In genomic region chr20:38745757-38746156, GRCh38 we compare ENCODE assay signal across 30 cellular contexts. TPM values are rescaled to one million over a fixed set of nuclear protein-coding genes. Genes with fewer than 3 reads are reported as not detected.
A peak's percentile ranks its signal among the peaks of the same experiment; 100 is the strongest.
DNase-seq lines count a peak whose midpoint lies in the region; ATAC-seq, FAIRE-seq and TF ChIP-seq lines count a peak whose summit lies in the region.
"Had no signal": no experiment of that assay in that cellular context is flagged by ENCODE, and none has a peak within 500 bp of the region (broad histone marks: within the 10 kb centered on the region; RNA-seq: fewer than 3 reads in every experiment).

No MANE protein-coding gene starts in this region.

- no peak overlapping the region for H2BK5ac ChIP-seq in IMR-90 (ENCODE audit: low read depth, low read length, poor library complexity, severe bottlenecking)
- no peak overlapping the region for H2BK5ac ChIP-seq in H1 (ENCODE audit: low read depth, low read length)

- H2AFZ ChIP-seq in IMR-90 (replicated peaks; ENCODE audit: low read length, poor library complexity) (no peak overlapping the region), H1 (ENCODE audit: low read length) (0 out of 2 replicates have a peak overlapping the region, but pooled peaks have one; percentile 11)
- H2AFZ ChIP-seq: GM23248, PC-9 had no signal

- no peaks in the 10 kb centered on the region; the same call in 1 of the 2 replicates for H4K20me1 ChIP-seq in IMR-90 (ENCODE audit: insufficient read depth, low read length)
- peaks cover 0 to 10% of the 10 kb centered on the region in 2 experiments for H4K20me1 ChIP-seq in H1 (replicated peaks in 1 of 2; ENCODE audit: control insufficient read depth in 1 of 2, insufficient read depth in 2 of 2, low read length in 2 of 2)

- TF ChIP-seq POLR2A in IMR-90 (IDR thresholded peaks at IDR 0.05; ENCODE audit: low read depth, low read length) (no peak), H1 (IDR thresholded peaks at IDR 0.05; ENCODE audit: control extremely low read depth in 1 of 2, low read depth in 2 of 2, low read length in 2 of 2) (no peak)

- H3K27ac ChIP-seq in IMR-90 (ENCODE audit: insufficient read depth, low read length) (no peak overlapping the region), RWPE2 (ENCODE audit: poor library complexity, severe bottlenecking) (no peak overlapping the region), H1 (ENCODE audit: low read depth, low read length) (no peak overlapping the region)
- H3K27ac ChIP-seq: GM23248, PC-9, RWPE1 had no signal

- dilution Hi-C loops in IMR-90 (cut with HindIII; ENCODE audit: low sequenced_read_pairs, unreplicated experiment): no loop called here

- H3K4me2 ChIP-seq in IMR-90 (ENCODE audit: low read depth, low read length) (no peak overlapping the region), H1 (ENCODE audit: insufficient read depth in 1 of 2, low read depth in 2 of 2, low read length in 2 of 2) (no peak overlapping the region)
- H3K4me2 ChIP-seq: PC-9 had no signal

- no peak overlapping the region for H2BK20ac ChIP-seq in IMR-90 (ENCODE audit: low read depth, low read length)
- no peak overlapping the region for H2BK20ac ChIP-seq in H1 (ENCODE audit: low read length)

- BruUV-seq in IMR-90 (replicated peaks; lab: Mats Ljungman, UMichigan): no TSS peak

- H3K9me1 ChIP-seq in IMR-90 (ENCODE audit: insufficient read depth, low read length): peaks cover 3% of the 10 kb centered on the region; the same call in 1 of the 2 replicates

- H3K4me1 ChIP-seq in IMR-90 (ENCODE audit: control insufficient read depth, insufficient read depth, low read length) (peaks cover 5% of the 10 kb centered on the region; the same call in 1 of the 2 replicates), RWPE2 (ENCODE audit: insufficient read depth, poor library complexity, severe bottlenecking) (peaks cover 4% of the 10 kb centered on the region), H1 (replicated peaks in 1 of 4; ENCODE audit: control insufficient read depth in 3 of 4, insufficient read depth in 4 of 4, low read length in 3 of 4) (peaks cover 3 to 6% (median 4%) of the 10 kb centered on the region in 4 experiments; a peak in 4 of 7 replicates)

- H3K23ac ChIP-seq in IMR-90 (ENCODE audit: low read depth, low read length): no peak overlapping the region
- H3K23ac ChIP-seq in H1 (ENCODE audit: insufficient read length): no peak overlapping the region

- TF ChIP-seq RAD21 in IMR-90 (IDR thresholded peaks at IDR 0.05; ENCODE audit: low read length) (no peak), H1 (IDR thresholded peaks at IDR 0.05 in 1 of 2, conservative IDR thresholded peaks at IDR 0.05 in 1 of 2; ENCODE audit: low read depth in 2 of 2, low read length in 2 of 2) (no peak)

- no peak overlapping the region for H2AK9ac ChIP-seq in IMR-90 (replicated peaks; ENCODE audit: low read depth, low read length, poor library complexity)

- H3K18ac ChIP-seq in IMR-90 (ENCODE audit: low read depth, low read length) (no peak overlapping the region), H1 (ENCODE audit: extremely low read depth, low read length) (no peak overlapping the region)

- H3K27me3 ChIP-seq in IMR-90 (ENCODE audit: control insufficient read depth, insufficient read depth, low read length): peaks cover 16% of the 10 kb centered on the region
- H3K27me3 ChIP-seq in RWPE2 (ENCODE audit: insufficient read depth, poor library complexity, severe bottlenecking): peaks cover 16% of the 10 kb centered on the region
- H3K27me3 ChIP-seq in H1 (replicated peaks in 1 of 4; ENCODE audit: control insufficient read depth in 3 of 4, extremely low read depth in 1 of 4, insufficient read depth in 3 of 4, low read length in 3 of 4): peaks cover 2 to 26% (median 14%) of the 10 kb centered on the region in 4 experiments

- POLR2A ChIA-PET in IMR-90 (lab: Charles Lee; ENCODE audit: unreplicated experiment) (no interaction called here), H1 (lab: Charles Lee; ENCODE audit: partially characterized antibody) (no interaction called here)
- POLR2A ChIA-PET in activated CD8-positive, alpha-beta T cell treated with anti-CD3 and anti-CD28 coated beads for 36 hours (lab: Charles Lee): no interaction called here

- FAIRE-seq in H1 (lab: Jason Lieb, UNC): no peak
- FAIRE-seq: GM19239 had no signal

- intact Hi-C loops in IMR-90 (cut with micrococcal nuclease): loop anchor here (5.0 kb wide), 1 partner anchor 302 kb away; no protein-coding TSS in a partner anchor
- intact Hi-C loops in activated CD8-positive, alpha-beta T cell treated with anti-CD3 and anti-CD28 coated beads for 36 hours (cut with micrococcal nuclease): loop anchor here (5.0 kb wide), 1 partner anchor 62 kb away; the partner anchor contains the start of gene PPP1R16B

- no peak overlapping the region for H3K27ac Mint-ChIP-seq in T-helper 17 cell
- H3K27ac Mint-ChIP-seq in activated CD8-positive, alpha-beta T cell treated with anti-CD3 and anti-CD28 coated beads for 36 hours: no peak overlapping the region
- H3K27ac Mint-ChIP-seq: CD14-positive monocyte, H9, HFFc6 had no signal

- no peak overlapping the region for H3K9ac ChIP-seq in IMR-90 (ENCODE audit: low read depth, low read length)
- H3K9ac ChIP-seq in H1 (replicated peaks in 1 of 4; ENCODE audit: extremely low read depth in 1 of 4, low read depth in 3 of 4, low read length in 3 of 4): no peak overlapping the region
- H3K9ac ChIP-seq: GM23248 had no signal

- no peak overlapping the region for H3K56ac ChIP-seq in IMR-90 (ENCODE audit: extremely low read depth, insufficient read depth, low read length)
- H3K56ac ChIP-seq in H1 (replicated peaks; ENCODE audit: insufficient read length, low read depth, low read length): no peak overlapping the region

- H3K9me3 Mint-ChIP-seq in activated CD8-positive, alpha-beta T cell treated with anti-CD3 and anti-CD28 coated beads for 36 hours: no peaks in the 10 kb centered on the region
- H3K9me3 Mint-ChIP-seq: CD14-positive monocyte; CD8-positive, alpha-beta memory T cell; H9; HFFc6 had no signal

- H3K79me1 ChIP-seq in IMR-90 (ENCODE audit: low read depth in 1 of 2, low read length in 2 of 2): peaks cover 12 to 15% of the 10 kb centered on the region in 2 experiments; a peak in 3 of 4 replicates
- no peaks in the 10 kb centered on the region; the same call in 1 of the 2 replicates for H3K79me1 ChIP-seq in H1 (ENCODE audit: low read depth, low read length)

- no peak overlapping the region for H4K91ac ChIP-seq in IMR-90 (ENCODE audit: insufficient read depth, low read depth, low read length)
- no peak overlapping the region for H4K91ac ChIP-seq in H1 (replicated peaks; ENCODE audit: insufficient read length, low read length)

- H4K8ac ChIP-seq in IMR-90 (ENCODE audit: low read depth in 2 of 2, low read length in 2 of 2): no peak overlapping the region
- no peak overlapping the region for H4K8ac ChIP-seq in H1 (ENCODE audit: extremely low read depth, insufficient read depth, low read length)

- H3K4me3 ChIP-seq in IMR-90 (ENCODE audit: insufficient read depth, low read depth, low read length) (no peak overlapping the region), RWPE2 (ENCODE audit: severe bottlenecking) (no peak overlapping the region), H1 (ENCODE audit: extremely low read depth in 1 of 4, insufficient read depth in 2 of 4, low read depth in 3 of 4, low read length in 4 of 4) (no peak overlapping the region)
- H3K4me3 ChIP-seq: GM23248, PC-9 had no signal

- no peak overlapping the region for H2BK120ac ChIP-seq in IMR-90 (ENCODE audit: low read depth, low read length)
- H2BK120ac ChIP-seq in H1 (replicated peaks; ENCODE audit: low read depth, low read length): no peak overlapping the region

- no peak overlapping the region for H2AK5ac ChIP-seq in IMR-90 (ENCODE audit: low read depth, low read length)
- no peak overlapping the region for H2AK5ac ChIP-seq in H1 (ENCODE audit: low read depth, low read length)

- no peak overlapping the region for H2BK15ac ChIP-seq in IMR-90 (ENCODE audit: low read depth, low read length)
- H2BK15ac ChIP-seq in H1 (ENCODE audit: low read length): no peak overlapping the region

- WGBS in IMR-90 (ENCODE audit: extremely low coverage in 2 of 2, insufficient read length in 1 of 2), 2 experiments: 83% methylated on average over 1 of the region's 2 CpGs; no CpG with 5 or more reads in 1 of the 2 experiments
- WGBS in H1 (ENCODE audit: extremely low coverage in 1 of 2, insufficient coverage in 1 of 2, insufficient read length in 1 of 2, insufficient replicate concordance in 2 of 2, low coverage in 1 of 2, low lambda C conversion rate in 2 of 2, missing lambda C conversion rate in 1 of 2), 2 experiments: 95% methylated on average over 2 of the region's 2 CpGs; no CpG with 5 or more reads in 1 of the 2 experiments

- no peaks in the 10 kb centered on the region for H3K36me3 ChIP-seq in IMR-90 (ENCODE audit: control insufficient read depth, insufficient read depth, low read length)
- H3K36me3 ChIP-seq in RWPE2 (ENCODE audit: low read depth): peaks cover 10% of the 10 kb centered on the region
- H3K36me3 ChIP-seq in H1 (ENCODE audit: control insufficient read depth in 2 of 4, insufficient read depth in 4 of 4, low read length in 3 of 4): no peaks in the 10 kb centered on the region
- H3K36me3 ChIP-seq: BE2C had no signal

- peaks cover 4 to 15% of the 10 kb centered on the region in 2 experiments; a peak in 3 of 4 replicates for H3K79me2 ChIP-seq in H1 (ENCODE audit: control insufficient read depth in 1 of 2, insufficient read depth in 2 of 2, low read length in 2 of 2)

- peaks cover 6% of the 10 kb centered on the region for H3K23me2 ChIP-seq in H1 (ENCODE audit: low read depth, low read length)

- H4K5ac ChIP-seq in IMR-90 (ENCODE audit: low read depth, low read length): no peak overlapping the region
- no peak overlapping the region for H4K5ac ChIP-seq in H1 (ENCODE audit: insufficient read length, low read depth, low read length)

- DNase-seq in IMR-90 (no peak), RWPE2 (ENCODE audit: low spot score) (peak; percentile 6), H1 (ENCODE audit: low read depth in 1 of 2, low spot score in 2 of 2) (no peak), RPMI8226 (no peak), T-helper 17 cell (no peak)
- DNase-seq in activated T-cell treated with anti-CD3 and anti-CD28 coated beads, Interleukin-2, amount 50 U/mL, for 1 hour: no peak
- no peak for DNase-seq in activated CD8-positive, alpha-beta T cell treated with anti-CD3 and anti-CD28 coated beads for 36 hours
- DNase-seq: BE2C; CD8-positive, alpha-beta memory T cell; DMS153; DND-41; GM23248; H9; HFFc6; NCI-H1105; NCI-H1436 treated with DMSO at 0.1 percent for 48 hours; NCI-H187 treated with DMSO at 0.1 percent for 48 hours; NCI-H2107; NCI-H446; NCI-H524 treated with DMSO at 0.1 percent for 48 hours; NCI-H774; NK-92 treated with Interleukin-12 subunit alpha and Interleukin-12 subunit beta, amount 100 ng/mL, for 24 hours; PC-9; SHP77 treated with DMSO at 0.1 percent for 48 hours; SW 1271; T-helper 2 cell had no signal

- CTCF ChIA-PET in IMR-90 (lab: Yijun Ruan, JAX) (interaction anchor here (1.0 kb wide), 1 partner anchor 45 kb away, joined by 7 read pairs; no protein-coding TSS in a partner anchor), H1 (lab: Charles Lee; ENCODE audit: partially characterized antibody) (interaction anchor here (1.7 to 2.7 kb wide), 2 partner anchors 14 to 95 kb away, joined by 4 to 14 read pairs; no protein-coding TSS in a partner anchor)
- CTCF ChIA-PET in activated CD8-positive, alpha-beta T cell treated with anti-CD3 and anti-CD28 coated beads for 36 hours (lab: Charles Lee): interaction anchor here (1.1 to 1.7 kb wide), 2 partner anchors 14 to 15 kb away, joined by 3 to 8 read pairs; no protein-coding TSS in a partner anchor

- ATAC-seq in IMR-90 (ENCODE audit: low read depth): no peak
- no peak for ATAC-seq in RWPE2 (ENCODE audit: low read depth)
- no peak for ATAC-seq in T-helper 17 cell
- no peak for ATAC-seq in activated CD8-positive, alpha-beta T cell treated with anti-CD3 and anti-CD28 coated beads for 36 hours

- no peak for TF ChIP-seq EP300 in H1 (IDR thresholded peaks at IDR 0.05; ENCODE audit: borderline replicate concordance in 1 of 2, low read depth in 2 of 2, low read length in 2 of 2)

- no peak overlapping the region for H2BK12ac ChIP-seq in H1 (ENCODE audit: low read depth, low read length)

- TF ChIP-seq CTCF in IMR-90 (conservative IDR thresholded peaks at IDR 0.05; ENCODE audit: low read depth, low read length) (no peak), RWPE2 (IDR thresholded peaks at IDR 0.05; ENCODE audit: poor library complexity, severe bottlenecking) (no peak), H1 (IDR thresholded peaks at IDR 0.05; ENCODE audit: control extremely low read depth in 1 of 3, insufficient read depth in 1 of 3, low read depth in 1 of 3, low read length in 3 of 3) (no peak)
- TF ChIP-seq CTCF in activated CD8-positive, alpha-beta T cell treated with anti-CD3 and anti-CD28 coated beads for 36 hours (IDR thresholded peaks at IDR 0.05): no peak

- H3K36me3 Mint-ChIP-seq in T-helper 17 cell (ENCODE audit: low read depth): peaks cover 2% of the 10 kb centered on the region
- no peaks in the 10 kb centered on the region for H3K36me3 Mint-ChIP-seq in activated CD8-positive, alpha-beta T cell treated with anti-CD3 and anti-CD28 coated beads for 36 hours (ENCODE audit: low read depth)

- in situ Hi-C loops in IMR-90 (cut with MboI; ENCODE audit: low sequenced_read_pairs): loop anchor here (25.0 kb wide), 2 partner anchors 92 to 283 kb away; partner anchors contain the start of gene RALGAPB

- no peak overlapping the region for H3K4ac ChIP-seq in IMR-90 (ENCODE audit: low read depth, low read length)
- H3K4ac ChIP-seq in H1 (replicated peaks; ENCODE audit: insufficient read length, low read depth, low read length): no peak overlapping the region

- H3K9me3 ChIP-seq in IMR-90 (ENCODE audit: control insufficient read depth, insufficient read depth, low read length) (no peaks in the 10 kb centered on the region), RWPE2 (ENCODE audit: severe bottlenecking) (no peaks in the 10 kb centered on the region), H1 (ENCODE audit: insufficient read depth in 2 of 2, low read depth in 1 of 2, low read length in 1 of 2) (no peaks in the 10 kb centered on the region), T-helper 17 cell (ENCODE audit: control insufficient read depth, low read length, poor library complexity, severe bottlenecking) (no peaks in the 10 kb centered on the region)
- H3K9me3 ChIP-seq: BE2C had no signal

- no peak overlapping the region for H3K4me3 Mint-ChIP-seq in T-helper 17 cell
- H3K4me3 Mint-ChIP-seq in activated CD8-positive, alpha-beta T cell treated with anti-CD3 and anti-CD28 coated beads for 36 hours: no peak overlapping the region
- H3K4me3 Mint-ChIP-seq: CD14-positive monocyte, H9, HFFc6 had no signal

- peaks cover 27% of the 10 kb centered on the region for H3K27me3 Mint-ChIP-seq in T-helper 17 cell
- peaks cover 17% of the 10 kb centered on the region for H3K27me3 Mint-ChIP-seq in activated CD8-positive, alpha-beta T cell treated with anti-CD3 and anti-CD28 coated beads for 36 hours

- H3K14ac ChIP-seq in IMR-90 (replicated peaks; ENCODE audit: low read depth, low read length) (no peak overlapping the region), H1 (ENCODE audit: insufficient read length) (no peak overlapping the region)

- H3K4me1 Mint-ChIP-seq in T-helper 17 cell: peaks cover 14% of the 10 kb centered on the region
- H3K4me1 Mint-ChIP-seq in activated CD8-positive, alpha-beta T cell treated with anti-CD3 and anti-CD28 coated beads for 36 hours (ENCODE audit: low read depth): peaks cover 19% of the 10 kb centered on the region

RNA-seq across cellular contexts. Expression of gene ACTR5, which starts 2.5 kb away (rescaled TPM):
- total RNA-seq in IMR-90 (2012; rRNA removed): 5.3 and 6.6 TPM in 2 replicates
- polyA plus RNA-seq in IMR-90 (2012; rRNA removed): 5.9 and 6.2 TPM in 2 replicates
- 4.1 and 4.2 TPM in 2 replicates for polyA plus RNA-seq in IMR-90 (2012; cell fraction: cytosol; rRNA removed)
- 17.4 and 19.0 TPM in 2 replicates for polyA plus RNA-seq in IMR-90 (2012; cell fraction: nucleus; rRNA removed; ENCODE audit: low replicate concordance)
- 14.1 and 14.4 TPM in 2 replicates for total RNA-seq in H1 (2021; fragmentation: NEBNext Ultra II Directional; extraction: Animal tissue kit (Norgen Biotek cat#: 25700))
- polyA plus RNA-seq in H1 (2011; rRNA removed): 10.4 and 11.7 TPM in 2 replicates
- 12.6 TPM for polyA plus RNA-seq in H1 (2011; cell fraction: cytosol; rRNA removed)
- 19.7 TPM for polyA plus RNA-seq in H1 (2011; cell fraction: nucleus; rRNA removed)
- 10.0 to 12.0 TPM (median 11.3 TPM) in 4 replicates for polyA plus RNA-seq in H1 (2012, experiment 1 of 2)
- polyA plus RNA-seq in H1 (2012, experiment 2 of 2): 10.4 TPM
- polyA plus RNA-seq in H1 (2013, experiment 1 of 2): 9.9 TPM
- polyA plus RNA-seq in H1 (2013, experiment 2 of 2): 9.2 TPM
- polyA minus RNA-seq in H1 (2011; rRNA and poly(A)+ RNA removed): 10.7 and 11.4 TPM in 2 replicates
- polyA minus RNA-seq in H1 (2011; cell fraction: cytosol; rRNA and poly(A)+ RNA removed): 6.6 TPM
- 9.6 TPM for polyA minus RNA-seq in H1 (2011; cell fraction: nucleus; rRNA and poly(A)+ RNA removed)
- 10 to 100 TPM; 12.2 to 14.6 TPM for total RNA-seq in T-helper 17 cell
- total RNA-seq in activated CD8-positive, alpha-beta T cell treated with anti-CD3 and anti-CD28 coated beads for 36 hours: 1 to 10 TPM; 7.1 to 7.4 TPM

RNA-seq across cellular contexts. Expression of gene SLC32A1, which starts 21.5 kb away (rescaled TPM):
- not detected in 2 replicates for total RNA-seq in IMR-90 (2012; rRNA removed)
- polyA plus RNA-seq in IMR-90 (2012; rRNA removed): not detected in 2 replicates
- not detected in 2 replicates for polyA plus RNA-seq in IMR-90 (2012; cell fraction: cytosol; rRNA removed)
- polyA plus RNA-seq in IMR-90 (2012; cell fraction: nucleus; rRNA removed; ENCODE audit: low replicate concordance): not detected in 2 replicates
- total RNA-seq in H1 (2021; fragmentation: NEBNext Ultra II Directional; extraction: Animal tissue kit (Norgen Biotek cat#: 25700)): 0.15 and 0.33 TPM in 2 replicates
- 0.09 and 0.19 TPM in 2 replicates for polyA plus RNA-seq in H1 (2011; rRNA removed)
- polyA plus RNA-seq in H1 (2011; cell fraction: cytosol; rRNA removed): 0.10 TPM
- polyA plus RNA-seq in H1 (2011; cell fraction: nucleus; rRNA removed): 0.20 TPM
- polyA plus RNA-seq in H1 (2012, experiment 1 of 2): 0.12 to 0.53 TPM (median 0.31 TPM) in 4 replicates
- polyA plus RNA-seq in H1 (2012, experiment 2 of 2): 0.13 TPM
- polyA plus RNA-seq in H1 (2013, experiment 1 of 2): 0.28 TPM
- polyA plus RNA-seq in H1 (2013, experiment 2 of 2): 0.33 TPM
- 0.12 and 0.16 TPM in 2 replicates for polyA minus RNA-seq in H1 (2011; rRNA and poly(A)+ RNA removed)
- polyA minus RNA-seq in H1 (2011; cell fraction: cytosol; rRNA and poly(A)+ RNA removed): not detected
- not detected for polyA minus RNA-seq in H1 (2011; cell fraction: nucleus; rRNA and poly(A)+ RNA removed)
- not detected for total RNA-seq in T-helper 17 cell
- total RNA-seq in activated CD8-positive, alpha-beta T cell treated with anti-CD3 and anti-CD28 coated beads for 36 hours: not detected
- total RNA-seq: CD8-positive, alpha-beta memory T cell; GM23248; HFFc6; HT1080; PC-9 had no signal
- polyA plus RNA-seq: CD14-positive monocyte; CD8-positive, alpha-beta memory T cell; GM23248 had no signal

RNA-seq across cellular contexts. Expression of gene PPP1R16B, which starts 59.7 kb away (rescaled TPM):
- total RNA-seq in IMR-90 (2012; rRNA removed) (not detected in 2 replicates), T-helper 17 cell (10 to 100 TPM; 45.6 to 60.9 TPM)
- polyA plus RNA-seq in IMR-90 (2012; rRNA removed) (not detected in 2 replicates), H1 (2011; rRNA removed) (2.6 and 3.8 TPM in 2 replicates)
- polyA plus RNA-seq in IMR-90 (2012; cell fraction: cytosol; rRNA removed): not detected in 2 replicates
- polyA plus RNA-seq in IMR-90 (2012; cell fraction: nucleus; rRNA removed; ENCODE audit: low replicate concordance): not detected in 2 replicates
- 8.9 and 9.7 TPM in 2 replicates for total RNA-seq in H1 (2021; fragmentation: NEBNext Ultra II Directional; extraction: Animal tissue kit (Norgen Biotek cat#: 25700))
- polyA plus RNA-seq in H1 (2011; cell fraction: cytosol; rRNA removed): 3.9 TPM
- polyA plus RNA-seq in H1 (2011; cell fraction: nucleus; rRNA removed): 7.3 TPM
- 3.3 to 4.7 TPM (median 4.1 TPM) in 4 replicates for polyA plus RNA-seq in H1 (2012, experiment 1 of 2)
- 5.1 TPM for polyA plus RNA-seq in H1 (2012, experiment 2 of 2)
- polyA plus RNA-seq in H1 (2013, experiment 1 of 2): 7.4 TPM
- 7.5 TPM for polyA plus RNA-seq in H1 (2013, experiment 2 of 2)
- 7.7 and 10.3 TPM in 2 replicates for polyA minus RNA-seq in H1 (2011; rRNA and poly(A)+ RNA removed)
- polyA minus RNA-seq in H1 (2011; cell fraction: cytosol; rRNA and poly(A)+ RNA removed): 3.9 TPM
- polyA minus RNA-seq in H1 (2011; cell fraction: nucleus; rRNA and poly(A)+ RNA removed): 3.4 TPM
- total RNA-seq in activated CD8-positive, alpha-beta T cell treated with anti-CD3 and anti-CD28 coated beads for 36 hours: 10 to 100 TPM; 74.9 to 81.4 TPM
- total RNA-seq: GM23248, HFFc6, PC-9 had no signal
- polyA plus RNA-seq: GM23248 had no signal
